ENCODE assay signal across 8 cellular contexts in the genomic region with DNA sequence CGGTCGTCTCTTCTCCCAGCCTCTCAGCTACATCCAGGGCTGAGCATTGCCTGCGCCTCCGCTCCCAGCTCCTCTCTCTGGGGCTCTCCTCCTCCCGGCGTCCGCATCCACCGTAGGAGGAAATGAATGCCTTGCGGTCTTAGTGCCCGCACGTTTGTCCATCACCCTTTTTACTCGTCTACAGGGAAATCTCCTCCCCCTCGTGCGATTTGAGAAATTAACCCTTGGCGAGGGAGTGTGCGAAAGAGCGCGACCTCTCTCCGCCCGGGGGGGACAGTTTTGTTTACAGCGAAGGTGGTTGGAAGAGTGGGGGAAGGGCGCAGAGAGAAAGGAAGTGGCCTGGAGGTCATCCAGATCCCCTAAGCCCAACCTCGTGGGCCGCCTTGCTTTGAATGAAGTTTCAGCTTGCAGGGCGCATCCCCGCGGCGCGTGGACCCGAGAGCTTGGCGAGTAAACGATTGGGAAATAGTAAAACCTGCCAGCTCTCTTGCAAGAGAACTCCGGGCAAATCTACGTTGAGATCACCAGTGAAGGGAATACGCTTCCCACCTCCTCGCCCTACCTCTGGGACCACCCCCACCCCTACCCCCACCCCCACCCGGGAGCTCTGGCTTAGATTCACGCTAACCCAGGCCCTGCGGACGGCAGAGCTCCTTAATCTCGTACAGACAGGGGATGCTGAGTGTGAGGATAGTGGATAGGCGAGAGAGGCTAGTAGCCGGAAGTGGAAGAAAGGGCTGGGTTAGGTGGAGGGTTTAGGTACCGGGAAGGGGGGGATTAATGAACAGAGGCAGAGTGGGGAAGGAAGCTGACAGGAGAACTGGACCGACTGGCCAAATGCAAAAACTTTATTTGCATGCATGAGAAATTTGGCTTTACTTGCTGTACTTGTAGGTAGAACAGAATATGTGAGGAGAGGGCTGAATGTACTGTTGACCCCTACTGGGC. TPM values are rescaled to one million over a fixed set of nuclear protein-coding genes. Genes with fewer than 3 reads are reported as not detected.
DNase-seq lines count a peak whose midpoint lies in the region; ATAC-seq, FAIRE-seq and TF ChIP-seq lines count a peak whose summit lies in the region.

Gene ELOVL6 (minus strand): TSS at position 144 of the 948 bp plus-strand sequence. CDS start 280 bp downstream, outside the sequence.

- CTCF ChIA-PET in A549 (lab: Yijun Ruan, JAX): interaction anchor here (0.6 to 1.7 kb wide), 6 partner anchors 10 to 766 kb away, joined by 3 to 6 read pairs (median 4); no protein-coding TSS in a partner anchor

- TF ChIP-seq RAD21 in A549 (conservative IDR thresholded peaks at IDR 0.05 in 1 of 2, IDR thresholded peaks at IDR 0.05 in 1 of 2): peak in 1 of 2 experiments; percentile 13; a peak in 2 of 5 replicates

- no peaks in the 10 kb centered on the region for H3K27me3 ChIP-seq in Karpas-422 (ENCODE audit: low read length)
- no peaks in the 10 kb centered on the region for H3K27me3 ChIP-seq in SJSA1 (replicated peaks)

- H4K20me1 ChIP-seq in Karpas-422 (ENCODE audit: insufficient read depth, low read depth, low read length): no peaks in the 10 kb centered on the region

- H3K4me2 ChIP-seq in A549: peak within 1 kb of the TSS; percentile 93
- H3K4me2 ChIP-seq in Karpas-422 (ENCODE audit: low read depth, low read length, poor library complexity, severe bottlenecking): peak within 1 kb of the TSS; percentile 94

- ATAC-seq in A549: peak; percentile 67 to 73
- ATAC-seq in left ventricle myocardium superior: peak; percentile 61
- no peak for ATAC-seq in GM21360 (IDR thresholded peaks at IDR 0.05; ENCODE audit: unreplicated experiment)

- no peak for TF ChIP-seq CTCF in A549 (IDR thresholded peaks at IDR 0.05)

- intact Hi-C loops in left ventricle myocardium superior (cut with micrococcal nuclease): no loop called here

- TF ChIP-seq POLR2A in A549 (IDR thresholded peaks at IDR 0.05; ENCODE audit: low read length): no peak

- H3K27ac ChIP-seq in A549 (peak within 1 kb of the TSS; percentile 98 to 99), Karpas-422 (ENCODE audit: low read length) (peak within 1 kb of the TSS; percentile 92), SJSA1 (peak within 1 kb of the TSS; percentile 66; the same call in 1 of the 2 replicates)

- H3K4me3 ChIP-seq in A549: peak within 1 kb of the TSS; percentile 88
- peak within 1 kb of the TSS; percentile 90 for H3K4me3 ChIP-seq in Karpas-422 (ENCODE audit: low read length)
- peak within 1 kb of the TSS; percentile 82 for H3K4me3 ChIP-seq in SJSA1

- H3K4me1 ChIP-seq in A549 (peaks cover 27% of the 10 kb centered on the region), Karpas-422 (ENCODE audit: low read length) (peaks cover 34% of the 10 kb centered on the region), SJSA1 (replicated peaks) (peaks cover 11% of the 10 kb centered on the region)

- H3K36me3 ChIP-seq in Karpas-422 (ENCODE audit: insufficient read depth, low read length) (0 out of 2 replicates have a peak, but pooled peaks cover 3% of the 10 kb centered on the region), SJSA1 (peaks cover 13% of the 10 kb centered on the region)

- H3K9me3 ChIP-seq in A549 (no peaks in the 10 kb centered on the region), Karpas-422 (ENCODE audit: low read length) (no peaks in the 10 kb centered on the region), SJSA1 (replicated peaks) (no peaks in the 10 kb centered on the region)

- DNase-seq in A549 (ENCODE audit: low read depth in 1 of 2, low spot score in 1 of 2): peak; percentile 35 to 73
- DNase-seq in GM18507 (ENCODE audit: extremely low spot score, insufficient read length, low read depth): no peak
- DNase-seq in Karpas-422: peak; percentile 90
- DNase-seq in SJSA1 (ENCODE audit: low read depth in 1 of 2, low spot score in 2 of 2): peak; percentile 63 to 66
- DNase-seq in anterior cingulate cortex (lab: John Stamatoyannopoulos, UW): peak; percentile 11 to 89 (median 74)
- peak; percentile 64 for DNase-seq in left ventricle myocardium superior
- DNase-seq in pons (ENCODE audit: low spot score): peak; percentile 80

- H3K9ac ChIP-seq in Karpas-422 (ENCODE audit: low read length): peak within 1 kb of the TSS; percentile 98

- TF ChIP-seq EP300 in A549 (IDR thresholded peaks at IDR 0.05): no peak

- FAIRE-seq in A549 (lab: Jason Lieb, UNC): no peak
- peak; percentile 78 for FAIRE-seq in GM18507 (lab: Jason Lieb, UNC)

- peak within 1 kb of the TSS; percentile 58; the same call in 1 of the 2 replicates for H2AFZ ChIP-seq in Karpas-422 (ENCODE audit: low read length)

- WGBS in A549 (ENCODE audit: missing lambda C conversion rate): 3% methylated on average over 31 of the region's 45 CpGs

- H3K79me2 ChIP-seq in Karpas-422 (ENCODE audit: low read length): peaks cover 43% of the 10 kb centered on the region

- H3K9me2 ChIP-seq in Karpas-422 (replicated peaks; ENCODE audit: insufficient read depth, low read length): no peaks in the 10 kb centered on the region

- POLR2A ChIA-PET in A549 (lab: Yijun Ruan, JAX): interaction anchor here (0.6 to 1.1 kb wide), 3 partner anchors 30 to 156 kb away, joined by 3 read pairs; no protein-coding TSS in a partner anchor

TF ChIP-seq in A549, 52 proteins besides CTCF, POLR2A, EP300 and RAD21:
- TF ChIP-seq BHLHE40 (IDR thresholded peaks at IDR 0.05; ENCODE audit: low read depth, low read length) (no peak), GATA3 (IDR thresholded peaks at IDR 0.05; ENCODE audit: borderline replicate concordance) (no peak; the same call in 1 of the 2 replicates), HOXA7 (CRISPR knock-in tag; IDR thresholded peaks at IDR 0.05) (no peak), CEBPB (IDR thresholded peaks at IDR 0.05) (peak in 1 of 2 experiments; percentile 42; a peak in 1 of 4 replicates), MAFK (IDR thresholded peaks at IDR 0.05; ENCODE audit: partially characterized antibody) (no peak), MAX (IDR thresholded peaks at IDR 0.05) (peak; percentile 76), KDM1A (IDR thresholded peaks at IDR 0.05; ENCODE audit: low read depth) (0 out of 2 replicates have a peak, but pooled peaks have one; percentile 38), PHF8 (IDR thresholded peaks at IDR 0.05; ENCODE audit: borderline replicate concordance, low read depth) (0 out of 2 replicates have a peak, but pooled peaks have one; percentile 17), JUNB (IDR thresholded peaks at IDR 0.05) (no peak), JUN (IDR thresholded peaks at IDR 0.05) (peak in 1 of 2 experiments; percentile 63; a peak in 2 of 5 replicates), EHF (CRISPR knock-in tag; IDR thresholded peaks at IDR 0.05) (no peak), HDAC2 (IDR thresholded peaks at IDR 0.05) (no peak), TP53 (CRISPR knock-in tag; IDR thresholded peaks at IDR 0.05) (no peak)

RNA-seq across cellular contexts. Expression of gene ELOVL6, which starts in this region (rescaled TPM):
- polyA plus RNA-seq in A549 (2011; rRNA removed): 24.5 and 26.8 TPM in 2 replicates
- polyA plus RNA-seq in A549 (2012; cell fraction: cytosol; rRNA removed): 4.8 and 6.9 TPM in 2 replicates
- polyA plus RNA-seq in A549 (2012; cell fraction: nucleus; rRNA removed): 2.4 and 2.9 TPM in 2 replicates
- 20.8 to 22.0 TPM (median 21.5 TPM) in 3 replicates for polyA plus RNA-seq in A549 (2017; fragmentation: RNase III; extraction: RNeasy Plus Mini Kit Qiagen cat#74134 plus additional on column Dnase treatment)
- polyA minus RNA-seq in A549 (2011; rRNA and poly(A)+ RNA removed): 12.2 and 13.0 TPM in 2 replicates
- total RNA-seq in Karpas-422 (2014; rRNA removed; shearing (Covaris generic); ENCODE audit: low replicate concordance): 19.4 and 42.4 TPM in 2 replicates
- total RNA-seq in SJSA1 (2014; rRNA removed; shearing (Covaris generic)): 10.5 and 11.9 TPM in 2 replicates
- 1.0 TPM for total RNA-seq in left ventricle myocardium superior
